8 cellular contexts compared by ENCODE assay signal in the genomic region with DNA sequence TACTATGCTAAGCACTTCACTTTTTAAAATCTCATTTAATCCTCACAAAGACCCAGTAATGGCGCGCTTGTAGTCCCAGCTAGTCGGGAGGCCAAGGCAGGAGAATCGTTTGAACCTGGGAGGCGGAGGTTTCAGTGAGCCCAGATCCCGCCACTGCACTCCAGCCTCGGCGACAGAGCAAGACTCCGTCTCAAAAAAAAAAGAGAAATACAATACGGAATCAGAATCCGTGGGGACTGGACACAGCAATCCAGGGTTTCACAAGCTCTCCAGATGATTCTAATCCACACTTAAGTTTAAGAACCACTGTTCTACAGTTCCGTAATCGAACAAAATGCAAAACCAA. TPM values are rescaled to one million over a fixed set of nuclear protein-coding genes. Genes with fewer than 3 reads are reported as not detected.
DNase-seq lines count a peak whose midpoint lies in the region; ATAC-seq and TF ChIP-seq lines count a peak whose summit lies in the region.

No MANE protein-coding gene starts in this region.

- H3K4me1 ChIP-seq in rectal smooth muscle tissue (ENCODE audit: control insufficient read depth, insufficient read depth, low read length): no peaks in the 10 kb centered on the region

- peak overlapping the region; percentile 99 for H2AFZ ChIP-seq in SU-DHL-6 (ENCODE audit: low read depth, low read length, severe bottlenecking)

- DNase-seq in fibroblast of pulmonary artery (ENCODE audit: low read depth) (no peak), NCI-H146 (lab: John Stamatoyannopoulos, UW) (no peak), LoVo (ENCODE audit: low spot score) (no peak), sciatic nerve (ENCODE audit: low spot score) (no peak), erythroblast (lab: John Stamatoyannopoulos, UW) (no peak)

- H3K9ac ChIP-seq in SU-DHL-6 (ENCODE audit: low read length) (peak overlapping the region; percentile 77), rectal smooth muscle tissue (ENCODE audit: low read length) (peak overlapping the region; percentile 59)

- ATAC-seq in sciatic nerve: no peak

- no peaks in the 10 kb centered on the region for H3K9me2 ChIP-seq in SU-DHL-6 (replicated peaks; ENCODE audit: insufficient read depth, low read length)

- TF ChIP-seq POLR2A in erythroblast (IDR thresholded peaks at IDR 0.05; ENCODE audit: low read length): no peak

- H3K36me3 ChIP-seq in SU-DHL-6 (ENCODE audit: low read length) (no peaks in the 10 kb centered on the region), rectal smooth muscle tissue (ENCODE audit: control insufficient read depth, insufficient read depth, low read length) (no peaks in the 10 kb centered on the region)

- no peaks in the 10 kb centered on the region for H3K27me3 ChIP-seq in SU-DHL-6 (ENCODE audit: low read length)
- H3K27me3 ChIP-seq in rectal smooth muscle tissue (ENCODE audit: control insufficient read depth, insufficient read depth, low read length): peaks cover 2% of the 10 kb centered on the region

- H3K4me2 ChIP-seq in SU-DHL-6 (ENCODE audit: low read depth, low read length, poor library complexity, severe bottlenecking): peak overlapping the region; percentile 95

- H3F3A ChIP-seq in SU-DHL-6 (ENCODE audit: insufficient read depth): no peaks in the 10 kb centered on the region

- intact Hi-C loops in sciatic nerve (cut with DNase I): no loop called here

- H3K4me3 ChIP-seq in GM08714 (ENCODE audit: low read length) (peak overlapping the region; percentile 97; the same call in 1 of the 2 replicates), SU-DHL-6 (ENCODE audit: insufficient read depth, low read length, poor library complexity, severe bottlenecking) (peak overlapping the region; percentile 93), fibroblast of pulmonary artery (replicated peaks; ENCODE audit: low read depth, low read length) (peak overlapping the region; percentile 66), rectal smooth muscle tissue (ENCODE audit: low read length) (peak overlapping the region; percentile 93)

- no peaks in the 10 kb centered on the region for H3K9me3 ChIP-seq in SU-DHL-6 (ENCODE audit: insufficient read depth, low read length)

- no peak overlapping the region for H3K27ac ChIP-seq in SU-DHL-6 (ENCODE audit: low read depth, low read length)
- peak overlapping the region; percentile 81 for H3K27ac ChIP-seq in rectal smooth muscle tissue (ENCODE audit: low read depth, low read length)

- TF ChIP-seq CTCF in SU-DHL-6 (IDR thresholded peaks at IDR 0.05; ENCODE audit: insufficient read depth, low read length, poor library complexity, severe bottlenecking): no peak
- no peak for TF ChIP-seq CTCF in fibroblast of pulmonary artery (IDR thresholded peaks at IDR 0.05; ENCODE audit: low read length, missing control alignments)

- peaks cover 4% of the 10 kb centered on the region; the same call in 1 of the 2 replicates for H3K79me2 ChIP-seq in SU-DHL-6 (ENCODE audit: insufficient read depth, low read length)

- H4K20me1 ChIP-seq in SU-DHL-6 (ENCODE audit: low read depth, low read length): no peaks in the 10 kb centered on the region

RNA-seq across cellular contexts. Expression of gene SUMF1, which starts 0.4 kb away (rescaled TPM):
- 27.1 TPM for total RNA-seq in sciatic nerve

RNA-seq across cellular contexts. Expression of gene ITPR1, which starts 25.7 kb away (rescaled TPM):
- 81.3 TPM for total RNA-seq in sciatic nerve
